In the genomic region with DNA sequence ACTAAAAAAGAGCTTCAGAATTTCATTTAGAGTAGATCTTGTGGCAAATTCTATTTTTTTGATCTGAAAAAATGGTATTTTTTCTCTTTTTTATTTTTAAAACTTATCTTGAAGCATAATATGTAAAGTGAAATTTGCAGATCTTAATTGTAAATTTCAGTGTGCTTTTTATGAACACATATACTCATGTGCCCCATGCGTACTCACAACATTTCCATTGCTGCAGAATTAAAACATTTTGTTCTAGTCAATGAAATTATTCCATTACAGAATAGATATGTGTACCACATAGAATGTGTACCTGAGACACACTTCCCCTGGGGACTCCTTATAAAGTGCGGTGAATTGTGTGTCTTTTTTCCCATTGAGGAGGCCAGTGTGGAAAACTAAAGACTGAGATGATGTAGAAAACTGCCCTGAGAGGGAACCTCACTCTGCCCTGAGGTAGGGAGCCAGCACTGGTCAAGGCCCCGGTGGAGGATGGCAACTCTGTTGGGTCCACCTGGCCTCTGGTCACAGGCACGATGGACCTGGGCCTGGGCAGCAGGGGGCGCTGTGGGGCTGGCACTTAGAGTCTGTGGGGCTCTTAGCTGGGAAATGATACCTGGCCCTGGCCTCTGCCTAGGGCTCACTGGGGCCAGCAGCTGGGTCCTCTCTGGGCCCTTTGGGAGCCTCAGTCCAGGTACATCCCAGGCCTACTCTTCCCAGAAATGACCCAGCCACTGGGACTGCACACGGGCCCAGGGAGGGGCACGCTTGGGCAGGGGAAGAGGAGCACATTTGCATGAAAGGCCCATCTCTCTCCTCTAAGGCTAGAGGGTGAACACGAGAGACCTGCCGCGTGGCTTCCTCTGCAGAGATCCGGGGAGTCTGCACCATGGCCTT, we compare ENCODE assay signal across 8 cellular contexts.
DNase-seq lines count a peak whose midpoint lies in the region; ATAC-seq, FAIRE-seq and TF ChIP-seq lines count a peak whose summit lies in the region.

No MANE protein-coding gene starts in this region.

- H3K4me1 ChIP-seq in cardiac muscle cell (ENCODE audit: low read depth) (no peaks in the 10 kb centered on the region), psoas muscle (no peaks in the 10 kb centered on the region)

- peak; percentile 38 for DNase-seq in AG08395 (ENCODE audit: low spot score)
- DNase-seq in GM12892 (ENCODE audit: insufficient read length) = peak; percentile 55
- peak; percentile 1 for DNase-seq in NCI-H82 treated with DMSO at 0.1 percent for 48 hours (lab: John Stamatoyannopoulos, UW; ENCODE audit: unreplicated experiment)
- peak; percentile 46 for DNase-seq in activated T-helper 1 cell treated with anti-CD3 and anti-CD28 coated beads, Interleukin-12 subunit alpha, Interleukin-12 subunit beta, Interleukin-2, Interleukin-4 antibody, amounts not matched to agents 30 ng/mL and 10 ng/mL and 1 ng/mL, durations not matched to agents 14 hours and 24 hours and 36 hours (ENCODE audit: low spot score)
- DNase-seq in cardiac muscle cell (ENCODE audit: low read depth in 1 of 2, low spot score in 1 of 2) = peak; percentile 53 to 73
- peak; percentile 37 to 76 for DNase-seq in psoas muscle
- DNase-seq in NCI-H2107 treated with DMSO at 0.1 percent for 48 hours (lab: John Stamatoyannopoulos, UW; ENCODE audit: unreplicated experiment) = no peak

- peak; percentile 87 for FAIRE-seq in GM12892 (lab: Jason Lieb, UNC)

- H3K27ac Mint-ChIP-seq in activated T-helper 1 cell treated with anti-CD3 and anti-CD28 coated beads, Interleukin-12 subunit alpha, Interleukin-12 subunit beta, Interleukin-2, Interleukin-4 antibody, amounts not matched to agents 30 ng/mL and 10 ng/mL and 1 ng/mL, durations not matched to agents 14 hours and 24 hours and 36 hours = no peak overlapping the region

- no peak for TF ChIP-seq POLR2A in GM12892 (IDR thresholded peaks at IDR 0.05; ENCODE audit: low read depth, low read length)

- H3K9me3 Mint-ChIP-seq in activated T-helper 1 cell treated with anti-CD3 and anti-CD28 coated beads, Interleukin-12 subunit alpha, Interleukin-12 subunit beta, Interleukin-2, Interleukin-4 antibody, amounts not matched to agents 30 ng/mL and 10 ng/mL and 1 ng/mL, durations not matched to agents 14 hours and 24 hours and 36 hours = no peaks in the 10 kb centered on the region

- no peaks in the 10 kb centered on the region for H3K36me3 Mint-ChIP-seq in activated T-helper 1 cell treated with anti-CD3 and anti-CD28 coated beads, Interleukin-12 subunit alpha, Interleukin-12 subunit beta, Interleukin-2, Interleukin-4 antibody, amounts not matched to agents 30 ng/mL and 10 ng/mL and 1 ng/mL, durations not matched to agents 14 hours and 24 hours and 36 hours (ENCODE audit: low read depth)

- H3K27me3 ChIP-seq in cardiac muscle cell (peaks cover 35% of the 10 kb centered on the region), psoas muscle (ENCODE audit: insufficient read depth in 3 of 3, low read length in 2 of 3) (peaks cover 0 to 5% (median 0%) of the 10 kb centered on the region in 3 donors)

- H3K4me3 ChIP-seq in cardiac muscle cell = no peak overlapping the region
- no peak overlapping the region for H3K4me3 ChIP-seq in psoas muscle

- H3K27ac ChIP-seq in cardiac muscle cell = no peak overlapping the region
- H3K27ac ChIP-seq in psoas muscle = peak overlapping the region; percentile 53

- H3K36me3 ChIP-seq in cardiac muscle cell (no peaks in the 10 kb centered on the region), psoas muscle (ENCODE audit: insufficient read depth in 1 of 2, low read depth in 1 of 2) (no peaks in the 10 kb centered on the region)

- intact Hi-C loops in activated T-helper 1 cell treated with anti-CD3 and anti-CD28 coated beads, Interleukin-12 subunit alpha, Interleukin-12 subunit beta, Interleukin-2, Interleukin-4 antibody, amounts not matched to agents 30 ng/mL and 10 ng/mL and 1 ng/mL, durations not matched to agents 14 hours and 24 hours and 36 hours (cut with micrococcal nuclease) = loop anchor here (1.0 kb wide), 3 partner anchors 51 to 135 kb away; no protein-coding TSS in a partner anchor
- intact Hi-C loops in psoas muscle (cut with DNase I) = no loop called here

- H3K9me3 ChIP-seq in cardiac muscle cell (ENCODE audit: low read depth) (no peaks in the 10 kb centered on the region), psoas muscle (no peaks in the 10 kb centered on the region)

- H3K27me3 Mint-ChIP-seq in activated T-helper 1 cell treated with anti-CD3 and anti-CD28 coated beads, Interleukin-12 subunit alpha, Interleukin-12 subunit beta, Interleukin-2, Interleukin-4 antibody, amounts not matched to agents 30 ng/mL and 10 ng/mL and 1 ng/mL, durations not matched to agents 14 hours and 24 hours and 36 hours (ENCODE audit: insufficient read depth) = peaks cover 12% of the 10 kb centered on the region

- no peaks in the 10 kb centered on the region for H3K4me1 Mint-ChIP-seq in activated T-helper 1 cell treated with anti-CD3 and anti-CD28 coated beads, Interleukin-12 subunit alpha, Interleukin-12 subunit beta, Interleukin-2, Interleukin-4 antibody, amounts not matched to agents 30 ng/mL and 10 ng/mL and 1 ng/mL, durations not matched to agents 14 hours and 24 hours and 36 hours (ENCODE audit: low read depth)

- H3K4me3 Mint-ChIP-seq in activated T-helper 1 cell treated with anti-CD3 and anti-CD28 coated beads, Interleukin-12 subunit alpha, Interleukin-12 subunit beta, Interleukin-2, Interleukin-4 antibody, amounts not matched to agents 30 ng/mL and 10 ng/mL and 1 ng/mL, durations not matched to agents 14 hours and 24 hours and 36 hours = no peak overlapping the region

- WGBS in psoas muscle, 3 donors = 61 to 77% (median 61%) methylated on average over 9 to 11 of the region's 11 CpGs

- peak; percentile 22 to 60 (median 35) for ATAC-seq in psoas muscle
- no peak for ATAC-seq in GM18511 (IDR thresholded peaks at IDR 0.05; ENCODE audit: unreplicated experiment)

- TF ChIP-seq CTCF in cardiac muscle cell (IDR thresholded peaks at IDR 0.05; ENCODE audit: low read depth, low read length) = peak; percentile 78
- peak; percentile 36 for TF ChIP-seq CTCF in psoas muscle (IDR thresholded peaks at IDR 0.05)
